Comparison of ENCODE assay signal across 18 cellular contexts in the genomic region with DNA sequence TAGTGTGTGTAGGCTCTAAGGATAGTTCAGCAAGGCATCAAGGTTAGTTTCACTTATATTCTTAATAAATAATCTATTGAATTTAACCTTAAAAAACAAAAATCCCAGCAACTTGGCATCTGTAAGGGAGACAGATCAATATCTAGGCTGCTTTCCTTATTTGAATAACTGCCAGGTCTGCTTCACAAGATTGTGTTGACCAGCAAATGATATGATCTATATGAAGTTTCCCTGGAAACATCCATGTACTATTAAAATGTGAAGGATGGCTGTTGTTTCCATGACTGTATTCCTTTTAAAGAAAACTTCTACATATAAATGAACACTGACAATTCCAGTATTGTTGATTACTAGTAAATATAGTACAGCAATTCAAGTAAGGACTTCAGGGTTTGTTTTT.
DNase-seq lines count a peak whose midpoint lies in the region; ATAC-seq and TF ChIP-seq lines count a peak whose summit lies in the region.
"Had no signal": no experiment of that assay in that cellular context is flagged by ENCODE, and none has a peak within 500 bp of the region (broad histone marks: within the 10 kb centered on the region; RNA-seq: fewer than 3 reads in every experiment).

No MANE protein-coding gene starts in this region.

- H3K79me2 ChIP-seq in Loucy (ENCODE audit: insufficient read depth, low read length) = peaks cover 100% of the 10 kb centered on the region

- peak overlapping the region; percentile 99 for H3K4me3 ChIP-seq in Loucy (ENCODE audit: low read length, poor library complexity, severe bottlenecking)
- no peak overlapping the region for H3K4me3 ChIP-seq in body of pancreas
- H3K4me3 ChIP-seq: neural progenitor cell, right atrium auricular region, upper lobe of left lung had no signal

- peak overlapping the region; percentile 48 for H3K27ac Mint-ChIP-seq in activated T-cell treated with anti-CD3 and anti-CD28 coated beads, Interleukin-2, amount 50 U/mL, for 72 hours
- H3K27ac Mint-ChIP-seq in progenitor cell of endocrine pancreas = peak overlapping the region; percentile 82
- H3K27ac Mint-ChIP-seq: neural progenitor cell had no signal

- H3K9me2 ChIP-seq in Loucy (replicated peaks; ENCODE audit: low read depth, low read length) = no peaks in the 10 kb centered on the region

- no peaks in the 10 kb centered on the region for H3K9me3 Mint-ChIP-seq in activated T-cell treated with anti-CD3 and anti-CD28 coated beads, Interleukin-2, amount 50 U/mL, for 72 hours
- H3K9me3 Mint-ChIP-seq in progenitor cell of endocrine pancreas (ENCODE audit: low read depth) = no peaks in the 10 kb centered on the region
- H3K9me3 Mint-ChIP-seq: neural progenitor cell had no signal

- H3K4me1 Mint-ChIP-seq in activated T-cell treated with anti-CD3 and anti-CD28 coated beads, Interleukin-2, amount 50 U/mL, for 72 hours (ENCODE audit: low read depth) = peaks cover 98% of the 10 kb centered on the region
- peaks cover 82% of the 10 kb centered on the region for H3K4me1 Mint-ChIP-seq in progenitor cell of endocrine pancreas (ENCODE audit: low read depth)

- peaks cover 19% of the 10 kb centered on the region for H3F3A ChIP-seq in Loucy (ENCODE audit: low read depth)

- peaks cover 79% of the 10 kb centered on the region for H3K4me1 ChIP-seq in Loucy (ENCODE audit: insufficient read depth, low read length, poor library complexity, severe bottlenecking)
- peaks cover 78% of the 10 kb centered on the region for H3K4me1 ChIP-seq in body of pancreas

- peak overlapping the region; percentile 97 for H3K4me2 ChIP-seq in Loucy (ENCODE audit: low read depth, low read length, poor library complexity, severe bottlenecking)
- H3K4me2 ChIP-seq: neural progenitor cell had no signal

- intact Hi-C loops in body of pancreas (cut with DNase I) (no loop called here), head of caudate nucleus (cut with DNase I) (no loop called here)

- H3K27me3 ChIP-seq in Loucy (ENCODE audit: insufficient read depth, low read length, poor library complexity, severe bottlenecking) (no peaks in the 10 kb centered on the region), body of pancreas (no peaks in the 10 kb centered on the region)
- H3K27me3 ChIP-seq: neural progenitor cell, right atrium auricular region, upper lobe of left lung had no signal

- TF ChIP-seq POLR2A in body of pancreas (IDR thresholded peaks at IDR 0.05) = no peak

- H3K36me3 Mint-ChIP-seq in activated T-cell treated with anti-CD3 and anti-CD28 coated beads, Interleukin-2, amount 50 U/mL, for 72 hours (ENCODE audit: insufficient read depth in 2 of 2) = peaks cover 8 to 11% of the 10 kb centered on the region in 2 donors
- peaks cover 2% of the 10 kb centered on the region for H3K36me3 Mint-ChIP-seq in progenitor cell of endocrine pancreas (ENCODE audit: insufficient read depth)
- H3K36me3 Mint-ChIP-seq: neural progenitor cell had no signal

- no peak for DNase-seq in activated T-cell treated with anti-CD3 and anti-CD28 coated beads, Interleukin-2, amount 50 U/mL, for 72 hours
- no peak for DNase-seq in activated T-cell treated with anti-CD3 and anti-CD28 coated beads for 4 hours
- no peak for DNase-seq in body of pancreas
- no peak for DNase-seq in progenitor cell of endocrine pancreas (ENCODE audit: low spot score, unreplicated experiment)
- DNase-seq in midbrain (lab: John Stamatoyannopoulos, UW) = no peak
- no peak for DNase-seq in head of caudate nucleus
- DNase-seq: activated CD4-positive, CD25-positive, alpha-beta regulatory T cell; activated gamma-delta T cell; hippocampal formation; mesendoderm; MV-4-11; NCI-H2029 treated with DMSO at 0.1 percent for 48 hours; stimulated activated naive CD4-positive, alpha-beta T cell; upper lobe of left lung had no signal

- TF ChIP-seq CTCF in Loucy (conservative IDR thresholded peaks at IDR 0.05; ENCODE audit: low read length) = no peak
- no peak for TF ChIP-seq CTCF in body of pancreas (IDR thresholded peaks at IDR 0.05)
- TF ChIP-seq CTCF in progenitor cell of endocrine pancreas (IDR thresholded peaks at IDR 0.05; ENCODE audit: unreplicated experiment) = no peak

- ATAC-seq in activated T-cell treated with anti-CD3 and anti-CD28 coated beads, Interleukin-2, amount 50 U/mL, for 72 hours (replicated peaks in 1 of 2) = no peak
- ATAC-seq in body of pancreas (no peak), HG03571 (IDR thresholded peaks at IDR 0.05; ENCODE audit: unreplicated experiment) (no peak)

- peak overlapping the region in 3 of 4 donors; percentile 34 to 97 (median 82) for H3K27ac ChIP-seq in body of pancreas
- H3K27ac ChIP-seq: neural progenitor cell, right atrium auricular region had no signal

- no peak overlapping the region for H3K4me3 Mint-ChIP-seq in activated T-cell treated with anti-CD3 and anti-CD28 coated beads, Interleukin-2, amount 50 U/mL, for 72 hours
- H3K4me3 Mint-ChIP-seq in progenitor cell of endocrine pancreas (ENCODE audit: low read depth) = no peak overlapping the region
- H3K4me3 Mint-ChIP-seq: neural progenitor cell had no signal

- peaks cover 81% of the 10 kb centered on the region for H4K20me1 ChIP-seq in Loucy (ENCODE audit: insufficient read depth, low read length, poor library complexity, severe bottlenecking)

- H2AFZ ChIP-seq in Loucy (ENCODE audit: low read length) = no peak overlapping the region
- H2AFZ ChIP-seq: neural progenitor cell had no signal

- H3K36me3 ChIP-seq in Loucy (ENCODE audit: insufficient read depth, low read length) (peaks cover 10% of the 10 kb centered on the region; the same call in 1 of the 2 replicates), body of pancreas (replicated peaks in 1 of 2; ENCODE audit: insufficient read depth in 1 of 2, low read depth in 2 of 2) (no peaks in the 10 kb centered on the region)
- H3K36me3 ChIP-seq: neural progenitor cell had no signal

- H3K27me3 Mint-ChIP-seq in activated T-cell treated with anti-CD3 and anti-CD28 coated beads, Interleukin-2, amount 50 U/mL, for 72 hours (ENCODE audit: low read depth) = no peaks in the 10 kb centered on the region
- H3K27me3 Mint-ChIP-seq in progenitor cell of endocrine pancreas = no peaks in the 10 kb centered on the region

- H3K9ac ChIP-seq in Loucy (ENCODE audit: low read depth, low read length, poor library complexity, severe bottlenecking) = peak overlapping the region; percentile 71
- H3K9ac ChIP-seq: neural progenitor cell had no signal

- H3K9me3 ChIP-seq in Loucy (ENCODE audit: insufficient read depth, low read depth, low read length) (no peaks in the 10 kb centered on the region), body of pancreas (no peaks in the 10 kb centered on the region)
- H3K9me3 ChIP-seq: right atrium auricular region, upper lobe of left lung had no signal
